8 cellular contexts compared by ENCODE assay signal in genomic region chr12:56189336-56189917, GRCh38. TPM values are rescaled to one million over a fixed set of nuclear protein-coding genes. Genes with fewer than 3 reads are reported as not detected.
DNase-seq lines count a peak whose midpoint lies in the region; ATAC-seq, FAIRE-seq and TF ChIP-seq lines count a peak whose summit lies in the region.

SMARCC2 (minus strand) TSS chr12:56189483; CDS start chr12:56189461, 22 bp downstream.

- H4K20me1 ChIP-seq in fibroblast of lung (ENCODE audit: control insufficient read depth, extremely low read depth, insufficient read depth, low read length): no peaks in the 10 kb centered on the region

- H3K36me3 Mint-ChIP-seq in activated T-helper 1 cell treated with anti-CD3 and anti-CD28 coated beads, Interleukin-12 subunit alpha, Interleukin-12 subunit beta, Interleukin-2, Interleukin-4 antibody, amounts not matched to agents 30 ng/mL and 10 ng/mL and 1 ng/mL, durations not matched to agents 14 hours and 24 hours and 36 hours (ENCODE audit: low read depth): peaks cover 19% of the 10 kb centered on the region
- H3K36me3 Mint-ChIP-seq in naive thymus-derived CD4-positive, alpha-beta T cell: peaks cover 0 to 17% (median 5%) of the 10 kb centered on the region in 5 donors
- H3K36me3 Mint-ChIP-seq in stimulated activated memory B cell treated with anti-CD40 and anti-IgM and Interleukin-4, amounts not matched to agents 10 μg/mL and 1 μg/mL and 100 μg/mL, for 72 hours: peaks cover 26% of the 10 kb centered on the region

- ATAC-seq in GM21528 (IDR thresholded peaks at IDR 0.05; ENCODE audit: low FRiP score, unreplicated experiment): peak; percentile 74
- peak; percentile 93 for ATAC-seq in naive thymus-derived CD4-positive, alpha-beta T cell
- peak; percentile 96 for ATAC-seq in stimulated activated memory B cell treated with anti-CD40 and anti-IgM and Interleukin-4, amounts not matched to agents 10 μg/mL and 1 μg/mL and 100 μg/mL, for 72 hours

- CTCF ChIA-PET in naive thymus-derived CD4-positive, alpha-beta T cell (lab: Charles Lee): interaction anchor here (0.6 to 8.1 kb wide), 21 partner anchors 14 to 451 kb away, joined by 3 to 193 read pairs (median 5); partner anchors contain the start of genes COQ10A, ESYT1, MYL6B and PA2G4

- peaks cover 2% of the 10 kb centered on the region for H3K27me3 Mint-ChIP-seq in activated T-helper 1 cell treated with anti-CD3 and anti-CD28 coated beads, Interleukin-12 subunit alpha, Interleukin-12 subunit beta, Interleukin-2, Interleukin-4 antibody, amounts not matched to agents 30 ng/mL and 10 ng/mL and 1 ng/mL, durations not matched to agents 14 hours and 24 hours and 36 hours (ENCODE audit: insufficient read depth)
- H3K27me3 Mint-ChIP-seq in naive thymus-derived CD4-positive, alpha-beta T cell: peaks cover 0 to 4% (median 0%) of the 10 kb centered on the region in 5 donors
- H3K27me3 Mint-ChIP-seq in stimulated activated memory B cell treated with anti-CD40 and anti-IgM and Interleukin-4, amounts not matched to agents 10 μg/mL and 1 μg/mL and 100 μg/mL, for 72 hours: no peaks in the 10 kb centered on the region

- H3K4me2 ChIP-seq in fibroblast of lung (ENCODE audit: extremely low read depth, insufficient read depth, low read length): peak within 1 kb of the TSS; percentile 93

- POLR2A ChIA-PET in naive thymus-derived CD4-positive, alpha-beta T cell (lab: Charles Lee): interaction anchor here (0.6 to 12.4 kb wide), 36 partner anchors 9 to 899 kb away, joined by 3 to 192 read pairs (median 4); partner anchors contain the start of genes ANKRD52, CNPY2, ESYT1 and MYL6

- H3K4me3 ChIP-seq in fibroblast of lung (replicated peaks in 1 of 4; ENCODE audit: control extremely low read depth in 1 of 4, insufficient read depth in 1 of 4, low read depth in 3 of 4, low read length in 4 of 4): peak within 1 kb of the TSS; percentile 69 to 91 (median 86)
- peak within 1 kb of the TSS; percentile 91 for H3K4me3 ChIP-seq in naive thymus-derived CD4-positive, alpha-beta T cell (ENCODE audit: low read length)

- peak; percentile 50 to 53 for TF ChIP-seq CTCF in fibroblast of lung (conservative IDR thresholded peaks at IDR 0.05 in 1 of 2, IDR thresholded peaks at IDR 0.05 in 1 of 2; ENCODE audit: low read depth in 1 of 2, low read length in 2 of 2)

- peak within 1 kb of the TSS; percentile 72 for H3K9ac ChIP-seq in fibroblast of lung (ENCODE audit: insufficient read depth, low read length)

- peak within 1 kb of the TSS; percentile 95 for H3K4me3 Mint-ChIP-seq in activated T-helper 1 cell treated with anti-CD3 and anti-CD28 coated beads, Interleukin-12 subunit alpha, Interleukin-12 subunit beta, Interleukin-2, Interleukin-4 antibody, amounts not matched to agents 30 ng/mL and 10 ng/mL and 1 ng/mL, durations not matched to agents 14 hours and 24 hours and 36 hours
- H3K4me3 Mint-ChIP-seq in naive thymus-derived CD4-positive, alpha-beta T cell: peak within 1 kb of the TSS; percentile 76 to 98 (median 95)
- H3K4me3 Mint-ChIP-seq in stimulated activated memory B cell treated with anti-CD40 and anti-IgM and Interleukin-4, amounts not matched to agents 10 μg/mL and 1 μg/mL and 100 μg/mL, for 72 hours: peak within 1 kb of the TSS; percentile 90

- H3K9me3 Mint-ChIP-seq in activated T-helper 1 cell treated with anti-CD3 and anti-CD28 coated beads, Interleukin-12 subunit alpha, Interleukin-12 subunit beta, Interleukin-2, Interleukin-4 antibody, amounts not matched to agents 30 ng/mL and 10 ng/mL and 1 ng/mL, durations not matched to agents 14 hours and 24 hours and 36 hours: no peaks in the 10 kb centered on the region
- peaks cover 0 to 8% (median 0%) of the 10 kb centered on the region in 11 donors for H3K9me3 Mint-ChIP-seq in naive thymus-derived CD4-positive, alpha-beta T cell
- no peaks in the 10 kb centered on the region for H3K9me3 Mint-ChIP-seq in stimulated activated memory B cell treated with anti-CD40 and anti-IgM and Interleukin-4, amounts not matched to agents 10 μg/mL and 1 μg/mL and 100 μg/mL, for 72 hours

- no peaks in the 10 kb centered on the region for H3K9me3 ChIP-seq in fibroblast of lung (ENCODE audit: control insufficient read depth, insufficient read depth, low read depth, low read length)
- no peaks in the 10 kb centered on the region for H3K9me3 ChIP-seq in naive thymus-derived CD4-positive, alpha-beta T cell (ENCODE audit: control insufficient read depth in 2 of 3, low read length in 3 of 3)

- peaks cover 2% of the 10 kb centered on the region for H3K36me3 ChIP-seq in fibroblast of lung (ENCODE audit: control insufficient read depth, insufficient read depth, low read length)
- peaks cover 0 to 21% (median 10%) of the 10 kb centered on the region in 3 experiments for H3K36me3 ChIP-seq in naive thymus-derived CD4-positive, alpha-beta T cell (ENCODE audit: control insufficient read depth in 2 of 3, insufficient read depth in 3 of 3, low read length in 3 of 3)

- intact Hi-C loops in activated T-helper 1 cell treated with anti-CD3 and anti-CD28 coated beads, Interleukin-12 subunit alpha, Interleukin-12 subunit beta, Interleukin-2, Interleukin-4 antibody, amounts not matched to agents 30 ng/mL and 10 ng/mL and 1 ng/mL, durations not matched to agents 14 hours and 24 hours and 36 hours (cut with micrococcal nuclease): loop anchor here (1.0 to 10.0 kb wide), 5 partner anchors 63 to 451 kb away; partner anchors contain the start of gene RPS26
- intact Hi-C loops in naive thymus-derived CD4-positive, alpha-beta T cell (cut with micrococcal nuclease): loop anchor here (1.0 to 10.0 kb wide), 11 partner anchors 31 to 455 kb away; partner anchors contain the start of genes MYL6 (in 2 of the 2), ZC3H10 (in 2 of the 2), CS (in 1 of the 2) and NABP2 (in 1 of the 2)

- peak within 1 kb of the TSS; percentile 87 for H3K27ac ChIP-seq in fibroblast of lung (ENCODE audit: insufficient read depth, low read length)
- peak within 1 kb of the TSS; percentile 92 for H3K27ac ChIP-seq in naive thymus-derived CD4-positive, alpha-beta T cell (ENCODE audit: low read depth, low read length)

- DNase-seq in DMS 273 (lab: John Stamatoyannopoulos, UW; ENCODE audit: unreplicated experiment): peak; percentile 94
- peak; percentile 17 for DNase-seq in KG1 (lab: John Stamatoyannopoulos, UW)
- DNase-seq in RCC 7860 (ENCODE audit: low spot score): peak; percentile 72
- peak; percentile 85 for DNase-seq in activated T-helper 1 cell treated with anti-CD3 and anti-CD28 coated beads, Interleukin-12 subunit alpha, Interleukin-12 subunit beta, Interleukin-2, Interleukin-4 antibody, amounts not matched to agents 30 ng/mL and 10 ng/mL and 1 ng/mL, durations not matched to agents 14 hours and 24 hours and 36 hours (ENCODE audit: low spot score)
- DNase-seq in fibroblast of lung (ENCODE audit: low read depth in 2 of 2): peak; percentile 75 to 89
- peak; percentile 78 to 93 (median 82) for DNase-seq in naive thymus-derived CD4-positive, alpha-beta T cell

- no peaks in the 10 kb centered on the region for H3K27me3 ChIP-seq in fibroblast of lung (ENCODE audit: control insufficient read depth, insufficient read depth, low read length)
- H3K27me3 ChIP-seq in naive thymus-derived CD4-positive, alpha-beta T cell (ENCODE audit: control insufficient read depth in 2 of 2, insufficient read depth in 2 of 2, low read length in 2 of 2): no peaks in the 10 kb centered on the region

- FAIRE-seq in RCC 7860 (lab: Jason Lieb, UNC): no peak

- peaks cover 31% of the 10 kb centered on the region for H3K79me2 ChIP-seq in fibroblast of lung (ENCODE audit: control insufficient read depth, insufficient read depth, low read length)

- peak within 1 kb of the TSS; percentile 96 for H3K27ac Mint-ChIP-seq in activated T-helper 1 cell treated with anti-CD3 and anti-CD28 coated beads, Interleukin-12 subunit alpha, Interleukin-12 subunit beta, Interleukin-2, Interleukin-4 antibody, amounts not matched to agents 30 ng/mL and 10 ng/mL and 1 ng/mL, durations not matched to agents 14 hours and 24 hours and 36 hours
- H3K27ac Mint-ChIP-seq in naive thymus-derived CD4-positive, alpha-beta T cell: peak within 1 kb of the TSS; percentile 93 to 99 (median 98)
- peak within 1 kb of the TSS; percentile 91 for H3K27ac Mint-ChIP-seq in stimulated activated memory B cell treated with anti-CD40 and anti-IgM and Interleukin-4, amounts not matched to agents 10 μg/mL and 1 μg/mL and 100 μg/mL, for 72 hours

- H3K4me1 Mint-ChIP-seq in activated T-helper 1 cell treated with anti-CD3 and anti-CD28 coated beads, Interleukin-12 subunit alpha, Interleukin-12 subunit beta, Interleukin-2, Interleukin-4 antibody, amounts not matched to agents 30 ng/mL and 10 ng/mL and 1 ng/mL, durations not matched to agents 14 hours and 24 hours and 36 hours (ENCODE audit: low read depth): peaks cover 55% of the 10 kb centered on the region
- H3K4me1 Mint-ChIP-seq in naive thymus-derived CD4-positive, alpha-beta T cell: peaks cover 37 to 54% (median 49%) of the 10 kb centered on the region in 7 donors
- peaks cover 43% of the 10 kb centered on the region for H3K4me1 Mint-ChIP-seq in stimulated activated memory B cell treated with anti-CD40 and anti-IgM and Interleukin-4, amounts not matched to agents 10 μg/mL and 1 μg/mL and 100 μg/mL, for 72 hours

- peaks cover 5% of the 10 kb centered on the region for H3K4me1 ChIP-seq in fibroblast of lung (ENCODE audit: control insufficient read depth, extremely low read depth, insufficient read depth, low read length)
- H3K4me1 ChIP-seq in naive thymus-derived CD4-positive, alpha-beta T cell (ENCODE audit: control insufficient read depth in 2 of 2, insufficient read depth in 2 of 2, low read length in 2 of 2): peaks cover 9 to 19% of the 10 kb centered on the region in 2 donors

- H2AFZ ChIP-seq in fibroblast of lung (ENCODE audit: low read length): peak within 1 kb of the TSS; percentile 79

RNA-seq across cellular contexts. Expression of gene SMARCC2, which starts in this region (rescaled TPM):
- total RNA-seq in activated T-helper 1 cell treated with anti-CD3 and anti-CD28 coated beads, Interleukin-12 subunit alpha, Interleukin-12 subunit beta, Interleukin-2, Interleukin-4 antibody, amounts not matched to agents 30 ng/mL and 10 ng/mL and 1 ng/mL, durations not matched to agents 14 hours and 24 hours and 36 hours: 124 and 132 TPM in 2 replicates
- total RNA-seq in fibroblast of lung: 55.5 and 70.8 TPM in 2 replicates
- polyA plus RNA-seq in fibroblast of lung: 60.2 and 69.6 TPM in 2 replicates
- polyA plus RNA-seq in fibroblast of lung (2012): 49.2 and 50.4 TPM in 2 replicates
- 64.1 and 69.7 TPM in 2 replicates for polyA minus RNA-seq in fibroblast of lung (ENCODE audit: low replicate concordance)
- total RNA-seq in naive thymus-derived CD4-positive, alpha-beta T cell: 100 to 1,000 TPM; 118 to 187 (median 149) TPM
- 10 to 100 TPM; 64.6 to 88.9 TPM for polyA plus RNA-seq in naive thymus-derived CD4-positive, alpha-beta T cell

Comparison
In these comparisons a context has a peak if more than half of its experiments do, and no peak if none do; other contexts are left out.
1. Peak in every context shown above with its lines: DNase-seq, ATAC-seq, H3K4me3 ChIP-seq and H3K27ac ChIP-seq.
2. DNase-seq: peak in every context shown above with its lines; median percentile 94 in DMS 273; 85 in activated T-helper 1 cell treated with anti-CD3 and anti-CD28 coated beads, Interleukin-12 subunit alpha, Interleukin-12 subunit beta, Interleukin-2, Interleukin-4 antibody, amounts not matched to agents 30 ng/mL and 10 ng/mL and 1 ng/mL, durations not matched to agents 14 hours and 24 hours and 36 hours; 82 in fibroblast of lung; 82 in naive thymus-derived CD4-positive, alpha-beta T cell; 72 in RCC 7860; 17 in KG1.